ENCODE assay signal across 1 cellular context in the genomic region with DNA sequence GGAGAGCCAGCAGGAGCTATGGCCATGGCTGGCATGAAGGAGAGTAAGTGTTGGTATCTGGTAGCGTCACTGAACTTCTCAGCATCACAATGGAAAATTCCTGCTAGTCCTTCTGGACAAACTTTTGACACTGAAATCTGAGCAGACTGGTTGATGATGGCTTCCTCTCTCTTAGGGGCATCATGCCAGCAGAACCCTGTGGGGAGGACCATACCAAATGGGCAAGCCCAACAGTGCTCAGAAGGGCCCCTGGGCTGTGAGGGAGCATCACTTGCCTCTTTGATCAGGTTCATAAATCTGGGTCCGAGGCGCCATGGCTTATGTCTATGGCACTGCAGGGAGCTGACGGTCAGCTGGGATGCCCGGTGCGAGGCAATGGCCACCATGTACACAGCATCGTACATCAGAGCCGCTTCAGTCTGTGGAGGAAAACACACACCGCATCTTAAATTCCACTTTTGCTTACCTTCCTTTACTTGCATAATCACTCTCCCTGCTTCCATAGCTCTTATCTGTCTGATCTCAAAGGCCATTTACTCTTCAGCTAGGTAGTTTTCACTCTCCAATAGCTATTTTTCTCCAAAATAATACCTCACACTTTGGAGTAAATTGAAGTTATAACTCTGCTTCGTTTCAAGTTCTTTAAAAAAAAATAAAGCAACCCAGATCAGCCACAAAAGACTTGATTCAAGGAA.
TF ChIP-seq lines count a peak whose summit lies in the region.

No MANE protein-coding gene starts in this region.

TF ChIP-seq in K562, 482 proteins besides CTCF, POLR2A, EP300 and RAD21 (continued from another document and continues in another):
- no peak for TF ChIP-seq RBM15 (IDR thresholded peaks at IDR 0.05; ENCODE audit: insufficient read depth, low read length)
- TF ChIP-seq ZNF57 (CRISPR knock-in tag; IDR thresholded peaks at IDR 0.05), result no peak
- TF ChIP-seq KLF13 (tag; IDR thresholded peaks at IDR 0.05; ENCODE audit: borderline replicate concordance, low read depth), result peak; percentile 21; the same call in 1 of the 2 replicates
- TF ChIP-seq, protein P1, sequence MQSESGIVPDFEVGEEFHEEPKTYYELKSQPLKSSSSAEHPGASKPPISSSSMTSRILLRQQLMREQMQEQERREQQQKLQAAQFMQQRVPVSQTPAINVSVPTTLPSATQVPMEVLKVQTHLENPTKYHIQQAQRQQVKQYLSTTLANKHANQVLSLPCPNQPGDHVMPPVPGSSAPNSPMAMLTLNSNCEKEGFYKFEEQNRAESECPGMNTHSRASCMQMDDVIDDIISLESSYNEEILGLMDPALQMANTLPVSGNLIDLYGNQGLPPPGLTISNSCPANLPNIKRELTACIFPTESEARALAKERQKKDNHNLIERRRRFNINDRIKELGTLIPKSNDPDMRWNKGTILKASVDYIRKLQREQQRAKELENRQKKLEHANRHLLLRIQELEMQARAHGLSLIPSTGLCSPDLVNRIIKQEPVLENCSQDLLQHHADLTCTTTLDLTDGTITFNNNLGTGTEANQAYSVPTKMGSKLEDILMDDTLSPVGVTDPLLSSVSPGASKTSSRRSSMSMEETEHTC (IDR thresholded peaks at IDR 0.05), result no peak
- TF ChIP-seq CSDE1 (IDR thresholded peaks at IDR 0.05), result no peak
- 0 out of 2 replicates have a peak, but pooled peaks have one; percentile 24 for TF ChIP-seq SMARCA4 (IDR thresholded peaks at IDR 0.05)
- no peak for TF ChIP-seq POLR2H (tag; IDR thresholded peaks at IDR 0.05; ENCODE audit: low read depth)
- TF ChIP-seq FOS (IDR thresholded peaks at IDR 0.05; ENCODE audit: extremely low read depth, insufficient read length), result no peak
- no peak for TF ChIP-seq NCOA6 (IDR thresholded peaks at IDR 0.05)
- TF ChIP-seq CBFB (CRISPR knock-in tag; IDR thresholded peaks at IDR 0.05), result no peak
- TF ChIP-seq SRSF3 (IDR thresholded peaks at IDR 0.05; ENCODE audit: insufficient read depth, low read length), result no peak
- no peak for TF ChIP-seq SRSF9 (IDR thresholded peaks at IDR 0.05; ENCODE audit: borderline replicate concordance, low read depth, low read length)
- no peak for TF ChIP-seq SP1 (CRISPR knock-in tag; IDR thresholded peaks at IDR 0.05)
- TF ChIP-seq ESRRB (CRISPR knock-in tag; IDR thresholded peaks at IDR 0.05; ENCODE audit: borderline replicate concordance), result no peak
- TF ChIP-seq TBL1XR1 (IDR thresholded peaks at IDR 0.05; ENCODE audit: low read length in 2 of 2), result no peak
- TF ChIP-seq, protein P2, sequence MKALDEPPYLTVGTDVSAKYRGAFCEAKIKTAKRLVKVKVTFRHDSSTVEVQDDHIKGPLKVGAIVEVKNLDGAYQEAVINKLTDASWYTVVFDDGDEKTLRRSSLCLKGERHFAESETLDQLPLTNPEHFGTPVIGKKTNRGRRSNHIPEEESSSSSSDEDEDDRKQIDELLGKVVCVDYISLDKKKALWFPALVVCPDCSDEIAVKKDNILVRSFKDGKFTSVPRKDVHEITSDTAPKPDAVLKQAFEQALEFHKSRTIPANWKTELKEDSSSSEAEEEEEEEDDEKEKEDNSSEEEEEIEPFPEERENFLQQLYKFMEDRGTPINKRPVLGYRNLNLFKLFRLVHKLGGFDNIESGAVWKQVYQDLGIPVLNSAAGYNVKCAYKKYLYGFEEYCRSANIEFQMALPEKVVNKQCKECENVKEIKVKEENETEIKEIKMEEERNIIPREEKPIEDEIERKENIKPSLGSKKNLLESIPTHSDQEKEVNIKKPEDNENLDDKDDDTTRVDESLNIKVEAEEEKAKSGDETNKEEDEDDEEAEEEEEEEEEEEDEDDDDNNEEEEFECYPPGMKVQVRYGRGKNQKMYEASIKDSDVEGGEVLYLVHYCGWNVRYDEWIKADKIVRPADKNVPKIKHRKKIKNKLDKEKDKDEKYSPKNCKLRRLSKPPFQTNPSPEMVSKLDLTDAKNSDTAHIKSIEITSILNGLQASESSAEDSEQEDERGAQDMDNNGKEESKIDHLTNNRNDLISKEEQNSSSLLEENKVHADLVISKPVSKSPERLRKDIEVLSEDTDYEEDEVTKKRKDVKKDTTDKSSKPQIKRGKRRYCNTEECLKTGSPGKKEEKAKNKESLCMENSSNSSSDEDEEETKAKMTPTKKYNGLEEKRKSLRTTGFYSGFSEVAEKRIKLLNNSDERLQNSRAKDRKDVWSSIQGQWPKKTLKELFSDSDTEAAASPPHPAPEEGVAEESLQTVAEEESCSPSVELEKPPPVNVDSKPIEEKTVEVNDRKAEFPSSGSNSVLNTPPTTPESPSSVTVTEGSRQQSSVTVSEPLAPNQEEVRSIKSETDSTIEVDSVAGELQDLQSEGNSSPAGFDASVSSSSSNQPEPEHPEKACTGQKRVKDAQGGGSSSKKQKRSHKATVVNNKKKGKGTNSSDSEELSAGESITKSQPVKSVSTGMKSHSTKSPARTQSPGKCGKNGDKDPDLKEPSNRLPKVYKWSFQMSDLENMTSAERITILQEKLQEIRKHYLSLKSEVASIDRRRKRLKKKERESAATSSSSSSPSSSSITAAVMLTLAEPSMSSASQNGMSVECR (CRISPR knock-in tag; IDR thresholded peaks at IDR 0.05), result no peak
- TF ChIP-seq ZNF174 (CRISPR knock-in tag; IDR thresholded peaks at IDR 0.05), result peak; percentile 31; the same call in 1 of the 2 replicates
- TF ChIP-seq, protein P3, sequence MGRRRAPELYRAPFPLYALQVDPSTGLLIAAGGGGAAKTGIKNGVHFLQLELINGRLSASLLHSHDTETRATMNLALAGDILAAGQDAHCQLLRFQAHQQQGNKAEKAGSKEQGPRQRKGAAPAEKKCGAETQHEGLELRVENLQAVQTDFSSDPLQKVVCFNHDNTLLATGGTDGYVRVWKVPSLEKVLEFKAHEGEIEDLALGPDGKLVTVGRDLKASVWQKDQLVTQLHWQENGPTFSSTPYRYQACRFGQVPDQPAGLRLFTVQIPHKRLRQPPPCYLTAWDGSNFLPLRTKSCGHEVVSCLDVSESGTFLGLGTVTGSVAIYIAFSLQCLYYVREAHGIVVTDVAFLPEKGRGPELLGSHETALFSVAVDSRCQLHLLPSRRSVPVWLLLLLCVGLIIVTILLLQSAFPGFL (CRISPR knock-in tag; IDR thresholded peaks at IDR 0.05), result no peak
- TF ChIP-seq SRSF1 (IDR thresholded peaks at IDR 0.05; ENCODE audit: low read depth, low read length), result no peak
- TF ChIP-seq NRF1 (conservative IDR thresholded peaks at IDR 0.05 in 1 of 2, IDR thresholded peaks at IDR 0.05 in 1 of 2), result no peak
- no peak; the same call in 1 of the 2 replicates for TF ChIP-seq CXXC5 (CRISPR knock-in tag; IDR thresholded peaks at IDR 0.05)
- TF ChIP-seq ZFX (CRISPR knock-in tag; IDR thresholded peaks at IDR 0.05), result no peak
- TF ChIP-seq, protein P4, sequence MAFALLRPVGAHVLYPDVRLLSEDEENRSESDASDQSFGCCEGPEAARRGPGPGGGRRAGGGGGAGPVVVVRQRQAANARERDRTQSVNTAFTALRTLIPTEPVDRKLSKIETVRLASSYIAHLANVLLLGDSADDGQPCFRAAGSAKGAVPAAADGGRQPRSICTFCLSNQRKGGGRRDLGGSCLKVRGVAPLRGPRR (CRISPR knock-in tag; IDR thresholded peaks at IDR 0.05), result no peak; the same call in 1 of the 2 replicates
- TF ChIP-seq, protein P5, sequence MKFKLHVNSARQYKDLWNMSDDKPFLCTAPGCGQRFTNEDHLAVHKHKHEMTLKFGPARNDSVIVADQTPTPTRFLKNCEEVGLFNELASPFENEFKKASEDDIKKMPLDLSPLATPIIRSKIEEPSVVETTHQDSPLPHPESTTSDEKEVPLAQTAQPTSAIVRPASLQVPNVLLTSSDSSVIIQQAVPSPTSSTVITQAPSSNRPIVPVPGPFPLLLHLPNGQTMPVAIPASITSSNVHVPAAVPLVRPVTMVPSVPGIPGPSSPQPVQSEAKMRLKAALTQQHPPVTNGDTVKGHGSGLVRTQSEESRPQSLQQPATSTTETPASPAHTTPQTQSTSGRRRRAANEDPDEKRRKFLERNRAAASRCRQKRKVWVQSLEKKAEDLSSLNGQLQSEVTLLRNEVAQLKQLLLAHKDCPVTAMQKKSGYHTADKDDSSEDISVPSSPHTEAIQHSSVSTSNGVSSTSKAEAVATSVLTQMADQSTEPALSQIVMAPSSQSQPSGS (CRISPR knock-in tag; IDR thresholded peaks at IDR 0.05), result no peak
- no peak for TF ChIP-seq ZBTB7A (IDR thresholded peaks at IDR 0.05; ENCODE audit: borderline replicate concordance, control insufficient read depth, low read depth, low read length)
- TF ChIP-seq, protein P6, sequence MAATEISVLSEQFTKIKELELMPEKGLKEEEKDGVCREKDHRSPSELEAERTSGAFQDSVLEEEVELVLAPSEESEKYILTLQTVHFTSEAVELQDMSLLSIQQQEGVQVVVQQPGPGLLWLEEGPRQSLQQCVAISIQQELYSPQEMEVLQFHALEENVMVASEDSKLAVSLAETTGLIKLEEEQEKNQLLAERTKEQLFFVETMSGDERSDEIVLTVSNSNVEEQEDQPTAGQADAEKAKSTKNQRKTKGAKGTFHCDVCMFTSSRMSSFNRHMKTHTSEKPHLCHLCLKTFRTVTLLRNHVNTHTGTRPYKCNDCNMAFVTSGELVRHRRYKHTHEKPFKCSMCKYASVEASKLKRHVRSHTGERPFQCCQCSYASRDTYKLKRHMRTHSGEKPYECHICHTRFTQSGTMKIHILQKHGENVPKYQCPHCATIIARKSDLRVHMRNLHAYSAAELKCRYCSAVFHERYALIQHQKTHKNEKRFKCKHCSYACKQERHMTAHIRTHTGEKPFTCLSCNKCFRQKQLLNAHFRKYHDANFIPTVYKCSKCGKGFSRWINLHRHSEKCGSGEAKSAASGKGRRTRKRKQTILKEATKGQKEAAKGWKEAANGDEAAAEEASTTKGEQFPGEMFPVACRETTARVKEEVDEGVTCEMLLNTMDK (IDR thresholded peaks at IDR 0.05; ENCODE audit: borderline replicate concordance, insufficient read depth, low read depth, low read length, poor library complexity, severe bottlenecking), result no peak
- no peak for TF ChIP-seq EHMT2 (IDR thresholded peaks at IDR 0.05)
- no peak for TF ChIP-seq TAF1 (IDR thresholded peaks at IDR 0.05; ENCODE audit: control insufficient read depth, extremely low read depth, insufficient read depth, low read length, severe bottlenecking)
- TF ChIP-seq RBM25 (IDR thresholded peaks at IDR 0.05; ENCODE audit: low read depth, low read length, severe bottlenecking), result no peak
- TF ChIP-seq C11orf30 (IDR thresholded peaks at IDR 0.05; ENCODE audit: low read depth), result no peak
- peak; percentile 78 for TF ChIP-seq ZNF41 (CRISPR knock-in tag; conservative IDR thresholded peaks at IDR 0.05)
- TF ChIP-seq, protein P7, sequence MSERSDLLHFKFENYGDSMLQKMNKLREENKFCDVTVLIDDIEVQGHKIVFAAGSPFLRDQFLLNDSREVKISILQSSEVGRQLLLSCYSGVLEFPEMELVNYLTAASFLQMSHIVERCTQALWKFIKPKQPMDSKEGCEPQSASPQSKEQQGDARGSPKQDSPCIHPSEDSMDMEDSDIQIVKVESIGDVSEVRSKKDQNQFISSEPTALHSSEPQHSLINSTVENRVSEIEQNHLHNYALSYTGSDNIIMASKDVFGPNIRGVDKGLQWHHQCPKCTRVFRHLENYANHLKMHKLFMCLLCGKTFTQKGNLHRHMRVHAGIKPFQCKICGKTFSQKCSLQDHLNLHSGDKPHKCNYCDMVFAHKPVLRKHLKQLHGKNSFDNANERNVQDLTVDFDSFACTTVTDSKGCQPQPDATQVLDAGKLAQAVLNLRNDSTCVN (CRISPR knock-in tag; IDR thresholded peaks at IDR 0.05), result no peak
- TF ChIP-seq CEBPG (CRISPR knock-in tag; IDR thresholded peaks at IDR 0.05), result 0 out of 2 replicates have a peak, but pooled peaks have one; percentile 21
- TF ChIP-seq CEBPG (tag; conservative IDR thresholded peaks at IDR 0.05 in 1 of 2, IDR thresholded peaks at IDR 0.05 in 1 of 2), result 0 out of 4 replicates have a peak, but pooled peaks have one; percentile 10 to 24
- no peak for TF ChIP-seq XRCC4 (IDR thresholded peaks at IDR 0.05; ENCODE audit: extremely low read depth, insufficient read depth, insufficient read length)
- TF ChIP-seq, protein P8, sequence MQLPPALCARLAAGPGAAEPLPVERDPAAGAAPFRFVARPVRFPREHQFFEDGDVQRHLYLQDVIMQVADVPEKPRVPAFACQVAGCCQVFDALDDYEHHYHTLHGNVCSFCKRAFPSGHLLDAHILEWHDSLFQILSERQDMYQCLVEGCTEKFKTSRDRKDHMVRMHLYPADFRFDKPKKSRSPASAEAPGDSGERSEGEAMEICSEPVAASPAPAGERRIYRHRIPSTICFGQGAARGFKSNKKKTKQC (CRISPR knock-in tag; IDR thresholded peaks at IDR 0.05), result no peak
- no peak for TF ChIP-seq BRF1 (IDR thresholded peaks at IDR 0.05; ENCODE audit: borderline replicate concordance, extremely low read depth, insufficient read length)
- no peak for TF ChIP-seq SMAD2 (IDR thresholded peaks at IDR 0.05; ENCODE audit: low read depth, low read length)
- TF ChIP-seq, protein P9, sequence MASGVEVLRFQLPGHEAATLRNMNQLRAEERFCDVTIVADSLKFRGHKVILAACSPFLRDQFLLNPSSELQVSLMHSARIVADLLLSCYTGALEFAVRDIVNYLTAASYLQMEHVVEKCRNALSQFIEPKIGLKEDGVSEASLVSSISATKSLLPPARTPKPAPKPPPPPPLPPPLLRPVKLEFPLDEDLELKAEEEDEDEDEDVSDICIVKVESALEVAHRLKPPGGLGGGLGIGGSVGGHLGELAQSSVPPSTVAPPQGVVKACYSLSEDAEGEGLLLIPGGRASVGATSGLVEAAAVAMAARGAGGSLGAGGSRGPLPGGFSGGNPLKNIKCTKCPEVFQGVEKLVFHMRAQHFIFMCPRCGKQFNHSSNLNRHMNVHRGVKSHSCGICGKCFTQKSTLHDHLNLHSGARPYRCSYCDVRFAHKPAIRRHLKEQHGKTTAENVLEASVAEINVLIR (CRISPR knock-in tag; IDR thresholded peaks at IDR 0.05), result peak; percentile 38; the same call in 1 of the 2 replicates
- TF ChIP-seq PTTG1 (tag; IDR thresholded peaks at IDR 0.05; ENCODE audit: low read depth), result no peak; the same call in 1 of the 2 replicates
- TF ChIP-seq, protein P10, sequence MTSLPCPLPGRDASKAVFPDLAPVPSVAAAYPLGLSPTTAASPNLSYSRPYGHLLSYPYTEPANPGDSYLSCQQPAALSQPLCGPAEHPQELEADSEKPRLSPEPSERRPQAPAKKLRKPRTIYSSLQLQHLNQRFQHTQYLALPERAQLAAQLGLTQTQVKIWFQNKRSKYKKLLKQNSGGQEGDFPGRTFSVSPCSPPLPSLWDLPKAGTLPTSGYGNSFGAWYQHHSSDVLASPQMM (CRISPR knock-in tag; IDR thresholded peaks at IDR 0.05), result no peak
- no peak for TF ChIP-seq MEIS2 (IDR thresholded peaks at IDR 0.05; ENCODE audit: partially characterized antibody)
- TF ChIP-seq ZNF217 (CRISPR knock-in tag; IDR thresholded peaks at IDR 0.05), result no peak
- TF ChIP-seq SIX5 (IDR thresholded peaks at IDR 0.05; ENCODE audit: borderline replicate concordance in 1 of 2, insufficient read depth in 1 of 2, low read depth in 1 of 2, low read length in 2 of 2), result no peak
- no peak for TF ChIP-seq FOXA1 (IDR thresholded peaks at IDR 0.05; ENCODE audit: borderline replicate concordance)
- no peak for TF ChIP-seq FOXK2 (conservative IDR thresholded peaks at IDR 0.05 in 1 of 2, IDR thresholded peaks at IDR 0.05 in 1 of 2; ENCODE audit: low read depth in 2 of 2)
- no peak for TF ChIP-seq SOX6 (IDR thresholded peaks at IDR 0.05)
- TF ChIP-seq HLTF (IDR thresholded peaks at IDR 0.05), result no peak
- TF ChIP-seq CCAR2 (IDR thresholded peaks at IDR 0.05; ENCODE audit: low read depth, low read length), result no peak
- no peak for TF ChIP-seq RB1 (IDR thresholded peaks at IDR 0.05; ENCODE audit: low read depth)
- TF ChIP-seq SREBF2 (CRISPR knock-in tag; IDR thresholded peaks at IDR 0.05), result no peak
- TF ChIP-seq SUPT5H (IDR thresholded peaks at IDR 0.05), result no peak
- no peak for TF ChIP-seq MED1 (CRISPR knock-in tag; IDR thresholded peaks at IDR 0.05; ENCODE audit: borderline replicate concordance)
- peak; percentile 38; the same call in 1 of the 2 replicates for TF ChIP-seq DPF2 (IDR thresholded peaks at IDR 0.05)
- no peak; the same call in 1 of the 2 replicates for TF ChIP-seq E2F3 (CRISPR knock-in tag; IDR thresholded peaks at IDR 0.05)
- no peak for TF ChIP-seq ETV1 (tag; conservative IDR thresholded peaks at IDR 0.05; ENCODE audit: low read depth)
